In the genomic region with DNA sequence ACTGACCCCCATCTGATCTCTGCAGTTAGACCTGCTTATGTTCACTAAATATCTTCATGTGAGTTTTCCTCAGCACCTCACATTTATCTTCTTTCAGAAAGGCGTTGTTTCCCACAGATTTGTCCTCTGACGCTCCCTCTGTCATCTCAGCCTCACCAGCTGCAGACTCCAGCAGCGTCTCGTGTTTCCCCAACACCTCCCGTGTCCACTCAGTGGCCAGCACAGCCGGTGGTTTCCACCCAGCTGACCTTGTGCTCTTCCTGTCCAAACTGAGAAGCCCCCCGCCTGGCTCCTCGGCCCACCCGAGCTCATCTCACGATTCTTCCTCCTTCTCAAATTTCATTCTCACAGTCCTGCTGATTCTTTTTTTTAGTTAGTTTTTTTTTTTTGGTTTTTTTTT, we compare ENCODE assay signal across 1 cellular context.
TF ChIP-seq lines count a peak whose summit lies in the region.

No MANE protein-coding gene starts in this region.

TF ChIP-seq in HepG2, 621 proteins besides CTCF, POLR2A, EP300 and RAD21:
- TF ChIP-seq PRPF4 (IDR thresholded peaks at IDR 0.05; ENCODE audit: low read depth, low read length, poor library complexity, severe bottlenecking) (no peak), ZMYM2 (CRISPR knock-in tag; IDR thresholded peaks at IDR 0.05) (no peak), ZNF335 (CRISPR knock-in tag; IDR thresholded peaks at IDR 0.05) (no peak), ZSCAN25 (CRISPR knock-in tag; IDR thresholded peaks at IDR 0.05) (no peak), NKX3-1 (CRISPR knock-in tag; IDR thresholded peaks at IDR 0.05) (no peak), ZNF558 (CRISPR knock-in tag; IDR thresholded peaks at IDR 0.05; ENCODE audit: borderline replicate concordance) (no peak), SRSF4 (IDR thresholded peaks at IDR 0.05; ENCODE audit: low read depth, low read length, poor library complexity, severe bottlenecking) (no peak), NFATC3 (CRISPR knock-in tag; IDR thresholded peaks at IDR 0.05) (no peak), GLI4 (CRISPR knock-in tag; IDR thresholded peaks at IDR 0.05; ENCODE audit: borderline replicate concordance) (no peak), RCOR2 (CRISPR knock-in tag; IDR thresholded peaks at IDR 0.05) (no peak)
